In genomic region chr5:172405226-172405625, GRCh38 we compare ENCODE assay signal across 20 cellular contexts.
"Had no signal": no experiment of that assay in that cellular context is flagged by ENCODE, and none has a peak within 500 bp of the region (broad histone marks: within the 10 kb centered on the region; RNA-seq: fewer than 3 reads in every experiment).

No MANE protein-coding gene starts in this region.

- FAIRE-seq: endometrium had no signal

- ATAC-seq: activated CD4-positive, alpha-beta T cell treated with anti-CD3 and anti-CD28 coated beads for 36 hours; activated CD8-positive, alpha-beta T cell treated with anti-CD3 and anti-CD28 coated beads, Interleukin-2, amount 10 ng/mL, durations not matched to agents 7 days and 5 days; activated naive CD8-positive, alpha-beta T cell treated with anti-CD3 and anti-CD28 coated beads, Interleukin-2, amount 50 U/mL, for 24 hours; activated T-cell treated with anti-CD3 and anti-CD28 coated beads, Interleukin-2, amount 50 U/mL, for 4 hours; natural killer cell had no signal

- H3K36me3 ChIP-seq: transverse colon had no signal

- H3K4me3 ChIP-seq: transverse colon had no signal

- H3K9me3 ChIP-seq: transverse colon had no signal

- DNase-seq: activated CD4-positive, alpha-beta T cell treated with anti-CD3 and anti-CD28 coated beads for 36 hours; activated CD8-positive, alpha-beta T cell treated with anti-CD3 and anti-CD28 coated beads, Interleukin-2, amount 10 ng/mL, durations not matched to agents 7 days and 5 days; activated naive CD4-positive, alpha-beta T cell treated with anti-CD3 and anti-CD28 coated beads, Interleukin-2, amount 10 ng/mL, durations not matched to agents 7 days and 5 days; activated naive CD8-positive, alpha-beta T cell treated with anti-CD3 and anti-CD28 coated beads, Interleukin-2, amount 50 U/mL, for 24 hours; activated T-cell treated with anti-CD3 and anti-CD28 coated beads, Interleukin-2, amount 50 U/mL, for 4 hours; anterior cingulate cortex; brain microvascular endothelial cell; cortex of kidney; mesendoderm; natural killer cell; nucleus accumbens; posterior cingulate gyrus; retina; stimulated activated CD4-positive, alpha-beta T cell treated with anti-CD3 and anti-CD28 coated beads, Interleukin-12 subunit alpha, Interleukin-12 subunit beta, amount 100 ng/mL, for 4 hours; stimulated activated CD4-positive, alpha-beta T cell treated with anti-CD3 and anti-CD28 coated beads, Interleukin-1b, Interleukin-23, amount 100 ng/mL, for 48 hours; stimulated activated CD8-positive, alpha-beta memory T cell treated with anti-CD3 and anti-CD28 coated beads, Interleukin-4, amount 100 ng/mL, for 48 hours; stimulated activated naive CD4-positive, alpha-beta T cell; substantia nigra; transverse colon had no signal

- H3K27ac ChIP-seq: brain microvascular endothelial cell had no signal

- H3K27me3 ChIP-seq: brain microvascular endothelial cell, transverse colon had no signal
